10 cellular contexts compared by ENCODE assay signal in the genomic region with DNA sequence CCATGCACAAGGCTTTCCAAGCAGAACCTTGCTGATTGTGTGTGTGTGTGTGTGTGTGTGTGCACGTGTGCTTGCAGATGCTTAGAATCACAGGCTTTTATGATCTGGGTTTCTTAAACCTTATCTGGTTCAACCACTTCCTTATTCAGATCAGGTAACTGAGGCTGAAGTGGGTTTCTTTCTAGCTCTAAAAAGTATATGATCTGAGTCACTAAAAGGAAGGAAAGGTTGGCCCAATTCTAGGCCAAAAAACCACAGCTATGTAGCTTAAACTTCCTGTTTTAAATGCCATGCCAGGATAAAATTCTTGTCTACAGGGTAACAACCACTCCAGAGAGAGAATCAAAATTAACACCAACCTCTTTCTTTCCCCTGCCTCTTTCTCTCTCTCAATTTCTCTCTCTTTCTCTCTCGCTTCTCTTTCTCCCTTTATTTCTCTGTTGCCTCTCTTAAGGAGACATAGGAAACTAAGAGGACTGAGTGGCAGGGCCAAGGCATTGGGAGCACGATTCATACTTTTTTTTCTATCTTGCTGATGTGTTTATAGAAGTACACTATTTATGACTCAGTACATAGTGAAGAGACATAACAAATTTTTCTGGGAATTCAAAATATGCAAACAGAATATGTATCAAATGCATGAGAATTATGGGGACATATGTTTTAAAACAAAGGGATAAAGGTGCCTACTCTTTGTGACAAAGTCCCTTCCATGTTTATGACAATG.
DNase-seq lines count a peak whose midpoint lies in the region; ATAC-seq and TF ChIP-seq lines count a peak whose summit lies in the region.
"Had no signal": no experiment of that assay in that cellular context is flagged by ENCODE, and none has a peak within 500 bp of the region (broad histone marks: within the 10 kb centered on the region; RNA-seq: fewer than 3 reads in every experiment).

No MANE protein-coding gene starts in this region.

- ATAC-seq in lung (ENCODE audit: insufficient read depth, low FRiP score), result peak; percentile 22
- no peak for ATAC-seq in HG03095 (IDR thresholded peaks at IDR 0.05; ENCODE audit: unreplicated experiment)

- H3K27me3 ChIP-seq in MG63, result no peaks in the 10 kb centered on the region
- no peaks in the 10 kb centered on the region for H3K27me3 ChIP-seq in lung (ENCODE audit: control insufficient read depth, insufficient read depth)
- no peaks in the 10 kb centered on the region for H3K27me3 ChIP-seq in ascending aorta

- H3K27me3 Mint-ChIP-seq in activated T-helper 1 cell treated with anti-CD3 and anti-CD28 coated beads, Interleukin-12 subunit alpha, Interleukin-12 subunit beta, Interleukin-2, Interleukin-4 antibody, amounts not matched to agents 30 ng/mL and 10 ng/mL and 1 ng/mL, durations not matched to agents 14 hours and 24 hours and 36 hours (ENCODE audit: insufficient read depth), result no peaks in the 10 kb centered on the region
- H3K27me3 Mint-ChIP-seq: naive B cell had no signal

- TF ChIP-seq CTCF in lung (IDR thresholded peaks at IDR 0.05; ENCODE audit: control extremely low read depth, extremely low read depth) (no peak), ascending aorta (IDR thresholded peaks at IDR 0.05) (no peak)

- no peak overlapping the region for H3K27ac Mint-ChIP-seq in activated T-helper 1 cell treated with anti-CD3 and anti-CD28 coated beads, Interleukin-12 subunit alpha, Interleukin-12 subunit beta, Interleukin-2, Interleukin-4 antibody, amounts not matched to agents 30 ng/mL and 10 ng/mL and 1 ng/mL, durations not matched to agents 14 hours and 24 hours and 36 hours

- H3K9me3 ChIP-seq in MG63, result peaks cover 48% of the 10 kb centered on the region
- peaks cover 0 to 7% of the 10 kb centered on the region in 2 donors for H3K9me3 ChIP-seq in lung (ENCODE audit: control insufficient read depth in 2 of 2, insufficient read depth in 1 of 2, low read length in 1 of 2)
- no peaks in the 10 kb centered on the region for H3K9me3 ChIP-seq in ascending aorta

- H3K4me3 Mint-ChIP-seq in activated T-helper 1 cell treated with anti-CD3 and anti-CD28 coated beads, Interleukin-12 subunit alpha, Interleukin-12 subunit beta, Interleukin-2, Interleukin-4 antibody, amounts not matched to agents 30 ng/mL and 10 ng/mL and 1 ng/mL, durations not matched to agents 14 hours and 24 hours and 36 hours, result no peak overlapping the region

- peaks cover 18% of the 10 kb centered on the region for H3K4me1 Mint-ChIP-seq in activated T-helper 1 cell treated with anti-CD3 and anti-CD28 coated beads, Interleukin-12 subunit alpha, Interleukin-12 subunit beta, Interleukin-2, Interleukin-4 antibody, amounts not matched to agents 30 ng/mL and 10 ng/mL and 1 ng/mL, durations not matched to agents 14 hours and 24 hours and 36 hours (ENCODE audit: low read depth)

- no peaks in the 10 kb centered on the region for H3K9me3 Mint-ChIP-seq in activated T-helper 1 cell treated with anti-CD3 and anti-CD28 coated beads, Interleukin-12 subunit alpha, Interleukin-12 subunit beta, Interleukin-2, Interleukin-4 antibody, amounts not matched to agents 30 ng/mL and 10 ng/mL and 1 ng/mL, durations not matched to agents 14 hours and 24 hours and 36 hours

- DNase-seq in Daoy (ENCODE audit: low read depth), result peak; percentile 70
- peak; percentile 70 for DNase-seq in MG63
- DNase-seq in activated T-helper 1 cell treated with anti-CD3 and anti-CD28 coated beads, Interleukin-12 subunit alpha, Interleukin-12 subunit beta, Interleukin-2, Interleukin-4 antibody, amounts not matched to agents 30 ng/mL and 10 ng/mL and 1 ng/mL, durations not matched to agents 14 hours and 24 hours and 36 hours (ENCODE audit: low spot score), result peak; percentile 26
- DNase-seq in lung (ENCODE audit: low spot score), result no peak
- no peak for DNase-seq in ascending aorta (ENCODE audit: low spot score in 2 of 2)
- DNase-seq in iPS-NIHi11 (ENCODE audit: low spot score), result no peak
- DNase-seq in cerebellar nuclear complex (lab: John Stamatoyannopoulos, UW), result no peak
- DNase-seq: naive B cell, NCI-H1417 had no signal

- H3K4me1 ChIP-seq in lung (ENCODE audit: control insufficient read depth in 2 of 2, insufficient read depth in 2 of 2, low read length in 2 of 2) (peaks cover 0 to 2% of the 10 kb centered on the region in 2 donors), ascending aorta (no peaks in the 10 kb centered on the region)

- H3K36me3 ChIP-seq in MG63, result peaks cover 12% of the 10 kb centered on the region
- no peaks in the 10 kb centered on the region for H3K36me3 ChIP-seq in lung (ENCODE audit: control insufficient read depth in 2 of 2, insufficient read depth in 2 of 2, low read length in 2 of 2)
- H3K36me3 ChIP-seq in ascending aorta, result no peaks in the 10 kb centered on the region

- WGBS in lung, 2 donors, result 16 to 39% methylated on average over 3 of the region's 3 CpGs

- H3K4me3 ChIP-seq in MG63, result no peak overlapping the region
- H3K4me3 ChIP-seq in lung, result no peak overlapping the region
- no peak overlapping the region for H3K4me3 ChIP-seq in ascending aorta

- H3K27ac ChIP-seq in lung (ENCODE audit: low read depth in 1 of 2, low read length in 1 of 2), result no peak overlapping the region
- no peak overlapping the region for H3K27ac ChIP-seq in ascending aorta

- no peaks in the 10 kb centered on the region for H3K36me3 Mint-ChIP-seq in activated T-helper 1 cell treated with anti-CD3 and anti-CD28 coated beads, Interleukin-12 subunit alpha, Interleukin-12 subunit beta, Interleukin-2, Interleukin-4 antibody, amounts not matched to agents 30 ng/mL and 10 ng/mL and 1 ng/mL, durations not matched to agents 14 hours and 24 hours and 36 hours (ENCODE audit: low read depth)
- H3K36me3 Mint-ChIP-seq: naive B cell had no signal

- intact Hi-C loops in activated T-helper 1 cell treated with anti-CD3 and anti-CD28 coated beads, Interleukin-12 subunit alpha, Interleukin-12 subunit beta, Interleukin-2, Interleukin-4 antibody, amounts not matched to agents 30 ng/mL and 10 ng/mL and 1 ng/mL, durations not matched to agents 14 hours and 24 hours and 36 hours (cut with micrococcal nuclease), result loop anchor here (1.0 to 5.0 kb wide), 7 partner anchors 72 to 1027 kb away; partner anchors contain the start of gene TRIB2
- intact Hi-C loops in ascending aorta (cut with DNase I), result no loop called here

Comparison
In these comparisons a context has a peak if more than half of its experiments do, and no peak if none do; other contexts are left out.
1. DNase-seq: peak in Daoy (single experiment), MG63 (single experiment) and activated T-helper 1 cell treated with anti-CD3 and anti-CD28 coated beads, Interleukin-12 subunit alpha, Interleukin-12 subunit beta, Interleukin-2, Interleukin-4 antibody, amounts not matched to agents 30 ng/mL and 10 ng/mL and 1 ng/mL, durations not matched to agents 14 hours and 24 hours and 36 hours (single experiment); none in lung (single experiment), ascending aorta (0 of 2), iPS-NIHi11 (single experiment) and cerebellar nuclear complex (0 of 2).